ENCODE assay signal across 10 cellular contexts in the genomic region with DNA sequence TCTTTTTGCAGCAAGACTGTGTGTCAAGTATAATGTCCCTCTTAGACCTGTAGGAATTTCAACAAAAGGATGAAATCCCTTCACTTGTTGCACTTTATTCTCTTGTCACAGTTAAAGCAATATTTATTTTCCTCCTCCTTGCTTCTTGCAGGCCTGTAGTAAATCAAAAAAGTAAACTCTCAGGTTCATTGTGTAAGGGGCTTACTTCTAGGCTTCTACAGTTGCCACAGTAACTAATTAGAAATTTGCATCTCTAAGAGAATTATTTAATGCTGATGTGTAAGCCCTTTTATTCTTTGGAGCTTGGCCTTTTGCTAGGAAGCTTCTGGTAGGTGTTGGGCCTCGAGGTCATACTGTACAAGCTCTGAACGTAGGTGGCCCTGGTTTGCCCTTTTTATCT. TPM values are rescaled to one million over a fixed set of nuclear protein-coding genes. Genes with fewer than 3 reads are reported as not detected.
"Had no signal": no experiment of that assay in that cellular context is flagged by ENCODE, and none has a peak within 500 bp of the region (broad histone marks: within the 10 kb centered on the region; RNA-seq: fewer than 3 reads in every experiment).

No MANE protein-coding gene starts in this region.

- ATAC-seq: HCT116, K562 had no signal

- H3K27ac Mint-ChIP-seq: HFFc6 had no signal

- H3K9me3 Mint-ChIP-seq: H9 had no signal

- H3K4me3 Mint-ChIP-seq: H9, HFFc6 had no signal

- FAIRE-seq: H54, HTR-8/SVneo, K562 had no signal

- DNase-seq: GOT3, H9, HFFc6, IMR-90, KG1 had no signal

- H3K4me3 ChIP-seq: K562 had no signal

RNA-seq across cellular contexts. Expression of gene OLIG3, which starts 47.3 kb away (rescaled TPM):
- total RNA-seq: HFFc6, HT-29, IMR-90, K562 had no signal
- polyA plus RNA-seq: IMR-90, K562 had no signal
